8 cellular contexts compared by ENCODE assay signal in the genomic region with DNA sequence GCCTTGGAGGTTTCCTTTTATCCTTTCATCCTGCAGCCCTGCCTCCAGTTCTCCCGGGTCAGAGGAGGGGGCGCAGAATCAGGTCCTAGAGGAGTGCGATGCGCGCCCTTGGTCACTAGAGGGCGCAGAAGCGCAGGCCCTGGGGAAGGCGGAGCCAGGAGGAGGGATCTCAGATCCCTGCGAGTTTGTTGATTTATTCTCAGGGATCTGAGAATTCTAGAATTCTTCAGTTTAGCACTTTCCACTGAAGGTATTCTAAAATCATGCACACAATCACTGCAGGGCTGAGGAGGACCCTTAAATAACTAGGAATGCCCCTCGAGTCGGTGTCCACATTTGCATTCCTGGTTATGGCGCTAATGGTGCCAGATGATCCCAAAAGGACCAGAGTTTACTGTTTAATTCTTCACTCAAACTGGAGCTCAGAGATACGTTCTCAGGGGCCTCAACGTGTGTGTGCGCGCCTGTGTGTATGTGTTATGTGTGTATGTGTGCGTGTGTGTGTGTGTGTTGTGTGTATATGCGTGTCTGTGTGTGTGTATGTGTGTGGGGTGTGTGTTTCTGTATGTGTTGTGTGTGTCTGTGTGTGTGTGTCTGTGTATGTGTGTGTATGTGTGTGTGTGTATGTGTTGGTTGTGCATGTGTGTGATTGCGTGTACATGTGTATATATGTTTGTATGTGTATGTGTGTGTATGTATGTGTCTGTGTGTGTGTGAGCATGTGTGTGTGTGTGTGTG. TPM values are rescaled to one million over a fixed set of nuclear protein-coding genes. Genes with fewer than 3 reads are reported as not detected.
DNase-seq lines count a peak whose midpoint lies in the region; ATAC-seq, FAIRE-seq and TF ChIP-seq lines count a peak whose summit lies in the region.

No MANE protein-coding gene starts in this region.

- FAIRE-seq in bronchial epithelial cell (lab: Jason Lieb, UNC), result peak; percentile 92

- no peak overlapping the region for H3K4me3 ChIP-seq in bronchial epithelial cell (ENCODE audit: low read depth, low read length)

- peak; percentile 91 for ATAC-seq in HG02588 (IDR thresholded peaks at IDR 0.05; ENCODE audit: unreplicated experiment)
- peak; percentile 97 for ATAC-seq in WTC11

- H3K27me3 Mint-ChIP-seq in WTC11 (ENCODE audit: low read depth), result peaks cover 12% of the 10 kb centered on the region

- H3K4me3 Mint-ChIP-seq in WTC11, result peak overlapping the region; percentile 61

- peak; percentile 59 for DNase-seq in NCI-H345 (lab: John Stamatoyannopoulos, UW)
- DNase-seq in NCI-H345 treated with DMSO at 0.1 percent for 48 hours (lab: John Stamatoyannopoulos, UW; ENCODE audit: unreplicated experiment), result no peak
- DNase-seq in NAMALWA (ENCODE audit: low spot score), result peak; percentile 63
- DNase-seq in WTC11 (ENCODE audit: low spot score), result peak; percentile 86
- peak; percentile 35 for DNase-seq in bronchial epithelial cell (ENCODE audit: low read depth)
- peak; percentile 59 for DNase-seq in kidney tubule cell (ENCODE audit: low spot score)
- peak; percentile 65 for DNase-seq in stimulated activated CD4-positive, alpha-beta T cell treated with anti-CD3 and anti-CD28 coated beads, Interleukin-4, amount 100 ng/mL, for 1 hour

- H3K9me3 Mint-ChIP-seq in WTC11, result no peaks in the 10 kb centered on the region

- TF ChIP-seq CTCF in WTC11 (IDR thresholded peaks at IDR 0.05) (peak; percentile 91), bronchial epithelial cell (IDR thresholded peaks at IDR 0.05; ENCODE audit: insufficient read depth, low read length, severe bottlenecking) (peak; percentile 90)

- H3K36me3 Mint-ChIP-seq in WTC11, result no peaks in the 10 kb centered on the region

- H3K27ac Mint-ChIP-seq in WTC11, result no peak overlapping the region; the same call in 1 of the 2 replicates

- no peaks in the 10 kb centered on the region for H3K27me3 ChIP-seq in bronchial epithelial cell (ENCODE audit: control insufficient read depth, insufficient read depth, low read length)

- POLR2A ChIA-PET in WTC11 (lab: Charles Lee), result interaction anchor here (0.5 kb wide), 1 partner anchor 1423 kb away, joined by 8 read pairs; no protein-coding TSS in a partner anchor

- H3K4me1 Mint-ChIP-seq in WTC11, result peaks cover 30% of the 10 kb centered on the region

- no peaks in the 10 kb centered on the region for H3K36me3 ChIP-seq in bronchial epithelial cell (ENCODE audit: control insufficient read depth, insufficient read depth, low read length)

- CTCF ChIA-PET in WTC11 (lab: Charles Lee), result interaction anchor here (0.5 to 0.7 kb wide), 2 partner anchors 8 to 42 kb away, joined by 4 to 5 read pairs; no protein-coding TSS in a partner anchor

TF ChIP-seq in WTC11, 78 proteins besides CTCF, POLR2A, EP300 and RAD21:
- TF ChIP-seq TP53 (CRISPR knock-in tag; IDR thresholded peaks at IDR 0.05), result no peak
- TF ChIP-seq, protein P1, sequence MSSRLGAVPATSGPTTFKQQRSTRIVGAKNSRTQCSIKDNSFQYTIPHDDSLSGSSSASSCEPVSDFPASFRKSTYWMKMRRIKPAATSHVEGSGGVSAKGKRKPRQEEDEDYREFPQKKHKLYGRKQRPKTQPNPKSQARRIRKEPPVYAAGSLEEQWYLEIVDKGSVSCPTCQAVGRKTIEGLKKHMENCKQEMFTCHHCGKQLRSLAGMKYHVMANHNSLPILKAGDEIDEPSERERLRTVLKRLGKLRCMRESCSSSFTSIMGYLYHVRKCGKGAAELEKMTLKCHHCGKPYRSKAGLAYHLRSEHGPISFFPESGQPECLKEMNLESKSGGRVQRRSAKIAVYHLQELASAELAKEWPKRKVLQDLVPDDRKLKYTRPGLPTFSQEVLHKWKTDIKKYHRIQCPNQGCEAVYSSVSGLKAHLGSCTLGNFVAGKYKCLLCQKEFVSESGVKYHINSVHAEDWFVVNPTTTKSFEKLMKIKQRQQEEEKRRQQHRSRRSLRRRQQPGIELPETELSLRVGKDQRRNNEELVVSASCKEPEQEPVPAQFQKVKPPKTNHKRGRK (CRISPR knock-in tag; IDR thresholded peaks at IDR 0.05; ENCODE audit: borderline replicate concordance), result 0 out of 2 replicates have a peak, but pooled peaks have one; percentile 31

RNA-seq across cellular contexts. Expression of a gene that starts 6.9 kb away (rescaled TPM):
- total RNA-seq in WTC11 (2021) (76.3 to 86.9 TPM (median 77.7 TPM) in 3 replicates), bronchial epithelial cell (73.5 and 85.8 TPM in 2 replicates)
